In genomic region chr11:114326151-114326550, GRCh38 we compare ENCODE assay signal across 28 cellular contexts. TPM values are rescaled to one million over a fixed set of nuclear protein-coding genes. Genes with fewer than 3 reads are reported as not detected.
"Had no signal": no experiment of that assay in that cellular context is flagged by ENCODE, and none has a peak within 500 bp of the region (broad histone marks: within the 10 kb centered on the region; RNA-seq: fewer than 3 reads in every experiment).

No MANE protein-coding gene starts in this region.

- H3K4me1 ChIP-seq: esophagus squamous epithelium, parathyroid adenoma, transverse colon, uterus had no signal

- H3K27me3 ChIP-seq: heart right ventricle, left lung, right atrium auricular region, suprapubic skin, transverse colon, upper lobe of right lung, uterus had no signal

- H2AFZ ChIP-seq: parathyroid adenoma had no signal

- H3K27ac ChIP-seq: esophagus squamous epithelium, heart right ventricle, left lung, parathyroid adenoma, right atrium auricular region, suprapubic skin, transverse colon, upper lobe of right lung, uterus had no signal

- H3K4me2 ChIP-seq: smooth muscle cell had no signal

- ATAC-seq: heart right ventricle; left cardiac atrium; left lung; mucosa of descending colon; natural killer cell treated with Interleukin-12 subunit alpha and Interleukin-12 subunit beta and Interleukin-15 and Interleukin-18, amount 100 ng/mL, for 72 hours; sciatic nerve; stimulated activated naive CD8-positive, alpha-beta T cell treated with anti-CD3 and anti-CD28 coated beads, Interleukin-15, amount 100 ng/mL, for 72 hours; upper lobe of right lung had no signal

- FAIRE-seq: islet of Langerhans had no signal

- H3K4me3 ChIP-seq: esophagus squamous epithelium, heart right ventricle, left lung, mucosa of descending colon, right atrium auricular region, smooth muscle cell, suprapubic skin, transverse colon, upper lobe of right lung, uterus had no signal

- H3K36me3 ChIP-seq: esophagus squamous epithelium, heart right ventricle, left lung, right atrium auricular region, suprapubic skin, transverse colon, upper lobe of right lung, uterus had no signal

- H3K79me2 ChIP-seq: parathyroid adenoma had no signal

- H3K9ac ChIP-seq: parathyroid adenoma had no signal

- DNase-seq: effector memory CD4-positive, alpha-beta T cell; erythroblast; esophagus squamous epithelium; foreskin melanocyte; glutamatergic neuron; heart right ventricle; hippocampal formation; left cardiac atrium; left lung; mesenchymal stem cell; mucosa of descending colon; naive B cell; stimulated activated CD4-positive, alpha-beta T cell treated with anti-CD3 and anti-CD28 coated beads, Interleukin-12 subunit alpha, Interleukin-12 subunit beta, amount 100 ng/mL, for 4 hours; stimulated activated CD4-positive, alpha-beta T cell treated with anti-CD3 and anti-CD28 coated beads, Interleukin-1b, Interleukin-23, amount 100 ng/mL, for 48 hours; stimulated activated CD4-positive, alpha-beta T cell treated with anti-CD3 and anti-CD28 coated beads, Interleukin-4, amount 100 ng/mL, for 1 hour; stimulated activated CD8-positive, alpha-beta memory T cell treated with anti-CD3 and anti-CD28 coated beads, Interleukin-4, amount 100 ng/mL, for 48 hours; stimulated activated naive CD4-positive, alpha-beta T cell; stimulated activated naive CD8-positive, alpha-beta T cell treated with anti-CD3 and anti-CD28 coated beads, Interleukin-15, amount 100 ng/mL, for 72 hours; transverse colon; upper lobe of right lung; uterus had no signal

RNA-seq across cellular contexts. Expression of gene NNMT, which starts 30.0 kb away (rescaled TPM):
- total RNA-seq: natural killer cell treated with Interleukin-12 subunit alpha and Interleukin-12 subunit beta and Interleukin-15 and Interleukin-18, amount 100 ng/mL, for 72 hours had no signal
